ENCODE assay signal across 22 cellular contexts in genomic region chr2:233017947-233018346, GRCh38. TPM values are rescaled to one million over a fixed set of nuclear protein-coding genes. Genes with fewer than 3 reads are reported as not detected.
"Had no signal": no experiment of that assay in that cellular context is flagged by ENCODE, and none has a peak within 500 bp of the region (broad histone marks: within the 10 kb centered on the region; RNA-seq: fewer than 3 reads in every experiment).

No MANE protein-coding gene starts in this region.

- H3K4me3 ChIP-seq: MG63, SJCRH30 had no signal

- H3K9me3 ChIP-seq: SJCRH30 had no signal

- H3K4me1 ChIP-seq: SJCRH30 had no signal

- DNase-seq: IMR-90, Karpas-422, KG1, MG63, NCI-H1092 treated with DMSO at 0.1 percent for 48 hours, NCI-H1436 treated with DMSO at 0.1 percent for 48 hours, NCI-H1694, NCI-H187 treated with DMSO at 0.1 percent for 48 hours, NCI-H2029 treated with DMSO at 0.1 percent for 48 hours, NCI-H2171 treated with DMSO at 0.1 percent for 48 hours, NCI-H345, NCI-H446 treated with DMSO at 0.1 percent for 48 hours, NCI-H510A treated with DMSO at 0.1 percent for 48 hours, NCI-H526, PC-3, SHP77 treated with DMSO at 0.1 percent for 48 hours, SJCRH30 had no signal

- H3K27ac ChIP-seq: RWPE1, SJCRH30 had no signal

- H3K36me3 ChIP-seq: MG63, SJCRH30 had no signal

- H3K27me3 ChIP-seq: MG63, SJCRH30 had no signal

- ATAC-seq: Panc1, PC-3, SK-N-SH treated with all-trans-retinoic acid at 6 μM for 48 hours had no signal

RNA-seq across cellular contexts. Expression of gene NGEF, which starts 4.9 kb away (rescaled TPM):
- total RNA-seq: SJCRH30 had no signal

RNA-seq across cellular contexts. Expression of gene NEU2, which starts 14.5 kb away (rescaled TPM):
- total RNA-seq: HT-29, IMR-90, OCI-LY7, SJCRH30 had no signal
- polyA plus RNA-seq: IMR-90 had no signal
